Comparison of ENCODE assay signal across 8 cellular contexts in the genomic region with DNA sequence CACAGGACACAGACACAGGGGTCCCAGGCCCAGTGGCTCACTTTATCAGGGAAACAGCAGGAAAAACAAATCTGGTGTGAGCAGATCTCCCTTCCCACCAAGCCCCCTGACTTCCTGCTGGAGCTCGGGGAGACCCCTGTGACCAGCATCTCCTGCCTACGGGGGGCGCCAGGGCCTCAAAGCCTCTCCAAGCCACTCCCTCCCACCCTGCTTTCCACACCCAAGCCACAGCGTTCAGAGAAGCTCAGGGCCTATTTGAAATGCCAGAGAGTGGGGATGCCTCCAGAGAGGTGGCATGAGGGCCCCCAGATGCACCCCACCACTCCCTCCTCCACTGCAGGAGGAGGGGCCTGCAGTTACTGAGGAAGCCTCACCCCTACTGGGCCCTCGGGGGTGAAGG. TPM values are rescaled to one million over a fixed set of nuclear protein-coding genes. Genes with fewer than 3 reads are reported as not detected.
A peak's percentile ranks its signal among the peaks of the same experiment; 100 is the strongest.
DNase-seq lines count a peak whose midpoint lies in the region; ATAC-seq and TF ChIP-seq lines count a peak whose summit lies in the region.

No MANE protein-coding gene starts in this region.

- no peaks in the 10 kb centered on the region for H3K9me3 ChIP-seq in OCI-LY7 (ENCODE audit: low read length)
- no peaks in the 10 kb centered on the region for H3K9me3 ChIP-seq in colonic mucosa

- POLR2A ChIA-PET in activated CD4-positive, alpha-beta memory T cell treated with anti-CD3 and anti-CD28 coated beads, Interleukin-2, amount 10 ng/mL, durations not matched to agents 7 days and 5 days (lab: Charles Lee), result interaction anchor here (0.7 to 2.4 kb wide), 7 partner anchors 10 to 464 kb away, joined by 3 to 22 read pairs (median 3); a partner anchor contains a TSS
- POLR2A ChIA-PET in activated CD4-positive, alpha-beta memory T cell treated with anti-CD3 and anti-CD28 coated beads for 36 hours (lab: Charles Lee), result interaction anchor here (1.2 kb wide), 1 partner anchor 513 kb away, joined by 3 read pairs; no protein-coding TSS in a partner anchor
- POLR2A ChIA-PET in OCI-LY7 (lab: Charles Lee), result no interaction called here

- TF ChIP-seq CTCF in OCI-LY7 (conservative IDR thresholded peaks at IDR 0.05; ENCODE audit: low read length) (peak; percentile 41; the same call in 1 of the 2 replicates), colonic mucosa (IDR thresholded peaks at IDR 0.05) (no peak)

- H3K36me3 ChIP-seq in OCI-LY7 (ENCODE audit: insufficient read depth, low read length) (no peaks in the 10 kb centered on the region), colonic mucosa (no peaks in the 10 kb centered on the region)

- CTCF ChIA-PET in activated CD4-positive, alpha-beta memory T cell treated with anti-CD3 and anti-CD28 coated beads, Interleukin-2, amount 10 ng/mL, durations not matched to agents 7 days and 5 days (lab: Charles Lee), result interaction anchor here (0.5 to 10.9 kb wide), 7 partner anchors 8 to 612 kb away, joined by 3 to 216 read pairs (median 6); a partner anchor contains a TSS
- CTCF ChIA-PET in activated CD4-positive, alpha-beta memory T cell treated with anti-CD3 and anti-CD28 coated beads for 36 hours (lab: Charles Lee), result interaction anchor here (0.6 to 13.2 kb wide), 14 partner anchors 8 to 470 kb away, joined by 3 to 532 read pairs (median 4); a partner anchor contains a TSS
- CTCF ChIA-PET in OCI-LY7 (lab: Charles Lee; ENCODE audit: unreplicated experiment), result no interaction called here

- H3K4me2 ChIP-seq in OCI-LY7 (ENCODE audit: low read length), result peak overlapping the region; percentile 58

- BruUV-seq in OCI-LY7 (replicated peaks; lab: Mats Ljungman, UMichigan), result no TSS peak

- no peak overlapping the region for H3K4me3 ChIP-seq in OCI-LY7 (ENCODE audit: low read depth, low read length, poor library complexity, severe bottlenecking)
- H3K4me3 ChIP-seq in colonic mucosa, result no peak overlapping the region

- peak overlapping the region; percentile 79 for H3K4me3 Mint-ChIP-seq in activated CD4-positive, alpha-beta memory T cell treated with anti-CD3 and anti-CD28 coated beads, Interleukin-2, amount 10 ng/mL, durations not matched to agents 7 days and 5 days
- H3K4me3 Mint-ChIP-seq in activated CD4-positive, alpha-beta memory T cell treated with anti-CD3 and anti-CD28 coated beads for 36 hours, result no peak overlapping the region
- H3K4me3 Mint-ChIP-seq in stimulated activated naive CD8-positive, alpha-beta T cell treated with anti-CD3 and anti-CD28 coated beads, Interleukin-15, amount 100 ng/mL, for 72 hours, result peak overlapping the region; percentile 86

- no peaks in the 10 kb centered on the region for H4K20me1 ChIP-seq in OCI-LY7 (ENCODE audit: insufficient read depth, low read length)

- H3K27ac ChIP-seq in OCI-LY7 (ENCODE audit: low read depth, low read length, poor library complexity, severe bottlenecking) (no peak overlapping the region), epithelial cell of prostate (peak overlapping the region; percentile 67), colonic mucosa (no peak overlapping the region)

- H3K4me1 ChIP-seq in OCI-LY7 (ENCODE audit: insufficient read depth, low read length, poor library complexity, severe bottlenecking) (peaks cover 27% of the 10 kb centered on the region), colonic mucosa (peaks cover 12% of the 10 kb centered on the region)

- H3K4me1 Mint-ChIP-seq in activated CD4-positive, alpha-beta memory T cell treated with anti-CD3 and anti-CD28 coated beads, Interleukin-2, amount 10 ng/mL, durations not matched to agents 7 days and 5 days, result peaks cover 27% of the 10 kb centered on the region
- peaks cover 13% of the 10 kb centered on the region for H3K4me1 Mint-ChIP-seq in activated CD4-positive, alpha-beta memory T cell treated with anti-CD3 and anti-CD28 coated beads for 36 hours (ENCODE audit: low read depth)
- H3K4me1 Mint-ChIP-seq in stimulated activated naive CD8-positive, alpha-beta T cell treated with anti-CD3 and anti-CD28 coated beads, Interleukin-15, amount 100 ng/mL, for 72 hours, result peaks cover 46% of the 10 kb centered on the region

- H3K27me3 ChIP-seq in colonic mucosa, result no peaks in the 10 kb centered on the region

- ATAC-seq in stimulated activated naive CD8-positive, alpha-beta T cell treated with anti-CD3 and anti-CD28 coated beads, Interleukin-15, amount 100 ng/mL, for 72 hours, result no peak
- ATAC-seq in GM21367 (IDR thresholded peaks at IDR 0.05; ENCODE audit: unreplicated experiment), result no peak

- H3K79me2 ChIP-seq in OCI-LY7 (ENCODE audit: insufficient read depth, low read depth, low read length), result no peaks in the 10 kb centered on the region

- H3K9me3 Mint-ChIP-seq in activated CD4-positive, alpha-beta memory T cell treated with anti-CD3 and anti-CD28 coated beads, Interleukin-2, amount 10 ng/mL, durations not matched to agents 7 days and 5 days, result no peaks in the 10 kb centered on the region
- H3K9me3 Mint-ChIP-seq in activated CD4-positive, alpha-beta memory T cell treated with anti-CD3 and anti-CD28 coated beads for 36 hours, result no peaks in the 10 kb centered on the region
- no peaks in the 10 kb centered on the region for H3K9me3 Mint-ChIP-seq in stimulated activated naive CD8-positive, alpha-beta T cell treated with anti-CD3 and anti-CD28 coated beads, Interleukin-15, amount 100 ng/mL, for 72 hours

- H3K36me3 Mint-ChIP-seq in activated CD4-positive, alpha-beta memory T cell treated with anti-CD3 and anti-CD28 coated beads, Interleukin-2, amount 10 ng/mL, durations not matched to agents 7 days and 5 days (ENCODE audit: low read depth), result no peaks in the 10 kb centered on the region
- H3K36me3 Mint-ChIP-seq in activated CD4-positive, alpha-beta memory T cell treated with anti-CD3 and anti-CD28 coated beads for 36 hours, result no peaks in the 10 kb centered on the region

- DNase-seq in activated CD4-positive, alpha-beta memory T cell treated with anti-CD3 and anti-CD28 coated beads, Interleukin-2, amount 10 ng/mL, durations not matched to agents 7 days and 5 days, result no peak
- DNase-seq in activated CD4-positive, alpha-beta memory T cell treated with anti-CD3 and anti-CD28 coated beads for 36 hours, result no peak
- no peak for DNase-seq in OCI-LY7 (ENCODE audit: low spot score)
- no peak for DNase-seq in epithelial cell of prostate (ENCODE audit: low read depth, low spot score)
- no peak for DNase-seq in stimulated activated naive CD8-positive, alpha-beta T cell treated with anti-CD3 and anti-CD28 coated beads, Interleukin-15, amount 100 ng/mL, for 72 hours
- DNase-seq in colonic mucosa, result no peak
- DNase-seq in SHP77 treated with DMSO at 0.1 percent for 48 hours (lab: John Stamatoyannopoulos, UW), result no peak

- peak overlapping the region; percentile 80 for H3K27ac Mint-ChIP-seq in activated CD4-positive, alpha-beta memory T cell treated with anti-CD3 and anti-CD28 coated beads, Interleukin-2, amount 10 ng/mL, durations not matched to agents 7 days and 5 days
- H3K27ac Mint-ChIP-seq in activated CD4-positive, alpha-beta memory T cell treated with anti-CD3 and anti-CD28 coated beads for 36 hours, result no peak overlapping the region
- H3K27ac Mint-ChIP-seq in stimulated activated naive CD8-positive, alpha-beta T cell treated with anti-CD3 and anti-CD28 coated beads, Interleukin-15, amount 100 ng/mL, for 72 hours, result no peak overlapping the region

- peak overlapping the region in 1 of 2 donors; percentile 58 for H3K9ac ChIP-seq in colonic mucosa (ENCODE audit: low read depth in 2 of 2, low read length in 2 of 2)

- peaks cover 12% of the 10 kb centered on the region for H3K27me3 Mint-ChIP-seq in activated CD4-positive, alpha-beta memory T cell treated with anti-CD3 and anti-CD28 coated beads, Interleukin-2, amount 10 ng/mL, durations not matched to agents 7 days and 5 days
- no peaks in the 10 kb centered on the region for H3K27me3 Mint-ChIP-seq in activated CD4-positive, alpha-beta memory T cell treated with anti-CD3 and anti-CD28 coated beads for 36 hours
- H3K27me3 Mint-ChIP-seq in stimulated activated naive CD8-positive, alpha-beta T cell treated with anti-CD3 and anti-CD28 coated beads, Interleukin-15, amount 100 ng/mL, for 72 hours, result peaks cover 14% of the 10 kb centered on the region

- H3K9me2 ChIP-seq in OCI-LY7 (ENCODE audit: insufficient read depth, low read length), result no peaks in the 10 kb centered on the region

- intact Hi-C loops in activated CD4-positive, alpha-beta memory T cell treated with anti-CD3 and anti-CD28 coated beads for 36 hours (cut with micrococcal nuclease), result no loop called here
- intact Hi-C loops in OCI-LY7 (cut with micrococcal nuclease; ENCODE audit: unreplicated experiment), result no loop called here
- intact Hi-C loops in colonic mucosa (cut with DNase I), result loop anchor here (5.0 to 10.0 kb wide), 2 partner anchors 41 to 696 kb away; no protein-coding TSS in a partner anchor

- H2AFZ ChIP-seq in OCI-LY7 (ENCODE audit: low read length), result peak overlapping the region; percentile 53; the same call in 1 of the 2 replicates

RNA-seq across cellular contexts. Expression of a gene that starts 5.7 kb away (rescaled TPM):
- under 1 TPM; 0.55 to 0.60 TPM for total RNA-seq in activated CD4-positive, alpha-beta memory T cell treated with anti-CD3 and anti-CD28 coated beads, Interleukin-2, amount 10 ng/mL, durations not matched to agents 7 days and 5 days
- total RNA-seq in activated CD4-positive, alpha-beta memory T cell treated with anti-CD3 and anti-CD28 coated beads for 36 hours, result under 1 TPM; 0.41 to 0.69 TPM
- 0.13 TPM in 1 of 2 replicates, not detected in the other for total RNA-seq in OCI-LY7 (2014; rRNA removed; shearing (Covaris generic))
- total RNA-seq in OCI-LY7 (2022), result 0.55 and 0.59 TPM in 2 replicates
- 10 to 100 TPM; 10.9 to 18.2 TPM for total RNA-seq in colonic mucosa

RNA-seq across cellular contexts. Expression of a gene that starts 37.9 kb away (rescaled TPM):
- total RNA-seq in activated CD4-positive, alpha-beta memory T cell treated with anti-CD3 and anti-CD28 coated beads, Interleukin-2, amount 10 ng/mL, durations not matched to agents 7 days and 5 days, result 1 to 10 TPM; 3.7 to 5.0 TPM
- 1 to 10 TPM; 7.6 to 8.3 TPM for total RNA-seq in activated CD4-positive, alpha-beta memory T cell treated with anti-CD3 and anti-CD28 coated beads for 36 hours
- 0.16 and 1.0 TPM in 2 replicates for total RNA-seq in OCI-LY7 (2014; rRNA removed; shearing (Covaris generic))
- total RNA-seq in OCI-LY7 (2022) (0.34 and 0.50 TPM in 2 replicates), colonic mucosa (10 to 100 TPM; 31.6 to 41.6 TPM)

Comparison
In these comparisons a context has a peak if more than half of its experiments do, and no peak if none do; other contexts are left out.
1. RNA of a gene that starts 5.7 kb away (total RNA-seq): 10.9 to 18.2 TPM in colonic mucosa; 0.41 to 0.69 TPM in activated CD4-positive, alpha-beta memory T cell treated with anti-CD3 and anti-CD28 coated beads for 36 hours, 0.55 to 0.60 TPM in activated CD4-positive, alpha-beta memory T cell treated with anti-CD3 and anti-CD28 coated beads, Interleukin-2, amount 10 ng/mL, durations not matched to agents 7 days and 5 days and 0.13 to 0.59 TPM in OCI-LY7; every median in the first group is over 4 times any median in the second.